Comparison of ENCODE assay signal across 2 cellular contexts in the genomic region with DNA sequence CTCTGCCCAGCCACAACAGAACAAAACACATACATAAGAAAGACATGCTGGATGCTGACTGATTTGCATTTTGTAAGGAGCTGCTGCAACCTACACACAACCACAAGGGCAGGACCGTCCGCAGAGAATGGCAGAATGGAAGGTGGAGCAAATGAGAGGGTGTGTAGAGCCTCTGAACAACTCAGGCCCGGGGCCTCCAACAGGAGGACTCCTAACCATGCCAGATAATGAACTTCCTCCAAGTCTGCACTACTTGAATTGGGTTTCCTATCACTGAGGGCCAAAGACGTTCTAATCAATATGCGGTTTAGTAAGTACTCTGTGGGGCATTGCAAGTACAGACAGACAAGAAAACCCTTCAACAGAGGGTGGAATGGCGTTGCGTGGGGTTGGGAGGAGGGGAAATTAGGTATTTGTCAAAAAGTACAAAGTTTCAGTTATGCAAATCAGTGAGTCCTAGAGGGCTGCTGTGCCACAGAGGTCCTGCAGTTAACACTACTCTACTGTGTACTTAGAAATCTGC.
TF ChIP-seq lines count a peak whose summit lies in the region.

No MANE protein-coding gene starts in this region.

TF ChIP-seq in SK-N-SH treated with all-trans-retinoic acid at 6 μM for 48 hours, 23 proteins besides CTCF, POLR2A, EP300 and RAD21:
- TF ChIP-seq TOX (CRISPR knock-in tag; IDR thresholded peaks at IDR 0.05; ENCODE audit: borderline replicate concordance) (no peak), ISL1 (CRISPR knock-in tag; IDR thresholded peaks at IDR 0.05) (no peak), GLIS3 (CRISPR knock-in tag; IDR thresholded peaks at IDR 0.05) (no peak), RARB (CRISPR knock-in tag; IDR thresholded peaks at IDR 0.05) (no peak), ZNF70 (CRISPR knock-in tag; IDR thresholded peaks at IDR 0.05) (no peak), ZNF8 (CRISPR knock-in tag; IDR thresholded peaks at IDR 0.05) (no peak), CSDC2 (CRISPR knock-in tag; IDR thresholded peaks at IDR 0.05) (no peak), BACH2 (CRISPR knock-in tag; IDR thresholded peaks at IDR 0.05; ENCODE audit: borderline replicate concordance) (no peak), ZNF565 (CRISPR knock-in tag; conservative IDR thresholded peaks at IDR 0.05; ENCODE audit: low read depth) (no peak)
- TF ChIP-seq, protein P1, sequence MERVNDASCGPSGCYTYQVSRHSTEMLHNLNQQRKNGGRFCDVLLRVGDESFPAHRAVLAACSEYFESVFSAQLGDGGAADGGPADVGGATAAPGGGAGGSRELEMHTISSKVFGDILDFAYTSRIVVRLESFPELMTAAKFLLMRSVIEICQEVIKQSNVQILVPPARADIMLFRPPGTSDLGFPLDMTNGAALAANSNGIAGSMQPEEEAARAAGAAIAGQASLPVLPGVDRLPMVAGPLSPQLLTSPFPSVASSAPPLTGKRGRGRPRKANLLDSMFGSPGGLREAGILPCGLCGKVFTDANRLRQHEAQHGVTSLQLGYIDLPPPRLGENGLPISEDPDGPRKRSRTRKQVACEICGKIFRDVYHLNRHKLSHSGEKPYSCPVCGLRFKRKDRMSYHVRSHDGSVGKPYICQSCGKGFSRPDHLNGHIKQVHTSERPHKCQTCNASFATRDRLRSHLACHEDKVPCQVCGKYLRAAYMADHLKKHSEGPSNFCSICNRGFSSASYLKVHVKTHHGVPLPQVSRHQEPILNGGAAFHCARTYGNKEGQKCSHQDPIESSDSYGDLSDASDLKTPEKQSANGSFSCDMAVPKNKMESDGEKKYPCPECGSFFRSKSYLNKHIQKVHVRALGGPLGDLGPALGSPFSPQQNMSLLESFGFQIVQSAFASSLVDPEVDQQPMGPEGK (CRISPR knock-in tag; IDR thresholded peaks at IDR 0.05; ENCODE audit: borderline replicate concordance), result no peak
- TF ChIP-seq, protein P2, sequence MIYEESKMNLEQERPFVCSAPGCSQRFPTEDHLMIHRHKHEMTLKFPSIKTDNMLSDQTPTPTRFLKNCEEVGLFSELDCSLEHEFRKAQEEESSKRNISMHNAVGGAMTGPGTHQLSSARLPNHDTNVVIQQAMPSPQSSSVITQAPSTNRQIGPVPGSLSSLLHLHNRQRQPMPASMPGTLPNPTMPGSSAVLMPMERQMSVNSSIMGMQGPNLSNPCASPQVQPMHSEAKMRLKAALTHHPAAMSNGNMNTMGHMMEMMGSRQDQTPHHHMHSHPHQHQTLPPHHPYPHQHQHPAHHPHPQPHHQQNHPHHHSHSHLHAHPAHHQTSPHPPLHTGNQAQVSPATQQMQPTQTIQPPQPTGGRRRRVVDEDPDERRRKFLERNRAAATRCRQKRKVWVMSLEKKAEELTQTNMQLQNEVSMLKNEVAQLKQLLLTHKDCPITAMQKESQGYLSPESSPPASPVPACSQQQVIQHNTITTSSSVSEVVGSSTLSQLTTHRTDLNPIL (CRISPR knock-in tag; IDR thresholded peaks at IDR 0.05; ENCODE audit: low read depth), result no peak

TF ChIP-seq in SK-N-SH, 30 proteins besides CTCF, POLR2A, EP300 and RAD21:
- no peak for TF ChIP-seq TAF1 (IDR thresholded peaks at IDR 0.05; ENCODE audit: borderline replicate concordance, low read depth, low read length)
- no peak for TF ChIP-seq NFIC (IDR thresholded peaks at IDR 0.05; ENCODE audit: borderline replicate concordance)
- TF ChIP-seq JUND (IDR thresholded peaks at IDR 0.05), result no peak
- no peak for TF ChIP-seq FOXM1 (IDR thresholded peaks at IDR 0.05; ENCODE audit: low read depth)
- TF ChIP-seq MEF2A (IDR thresholded peaks at IDR 0.05; ENCODE audit: borderline replicate concordance, low read depth), result no peak
- TF ChIP-seq GABPA (IDR thresholded peaks at IDR 0.05; ENCODE audit: low read depth), result no peak
- TF ChIP-seq, protein P3, sequence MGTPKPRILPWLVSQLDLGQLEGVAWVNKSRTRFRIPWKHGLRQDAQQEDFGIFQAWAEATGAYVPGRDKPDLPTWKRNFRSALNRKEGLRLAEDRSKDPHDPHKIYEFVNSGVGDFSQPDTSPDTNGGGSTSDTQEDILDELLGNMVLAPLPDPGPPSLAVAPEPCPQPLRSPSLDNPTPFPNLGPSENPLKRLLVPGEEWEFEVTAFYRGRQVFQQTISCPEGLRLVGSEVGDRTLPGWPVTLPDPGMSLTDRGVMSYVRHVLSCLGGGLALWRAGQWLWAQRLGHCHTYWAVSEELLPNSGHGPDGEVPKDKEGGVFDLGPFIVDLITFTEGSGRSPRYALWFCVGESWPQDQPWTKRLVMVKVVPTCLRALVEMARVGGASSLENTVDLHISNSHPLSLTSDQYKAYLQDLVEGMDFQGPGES (IDR thresholded peaks at IDR 0.05; ENCODE audit: low read depth, low read length), result no peak
- TF ChIP-seq, protein P4, sequence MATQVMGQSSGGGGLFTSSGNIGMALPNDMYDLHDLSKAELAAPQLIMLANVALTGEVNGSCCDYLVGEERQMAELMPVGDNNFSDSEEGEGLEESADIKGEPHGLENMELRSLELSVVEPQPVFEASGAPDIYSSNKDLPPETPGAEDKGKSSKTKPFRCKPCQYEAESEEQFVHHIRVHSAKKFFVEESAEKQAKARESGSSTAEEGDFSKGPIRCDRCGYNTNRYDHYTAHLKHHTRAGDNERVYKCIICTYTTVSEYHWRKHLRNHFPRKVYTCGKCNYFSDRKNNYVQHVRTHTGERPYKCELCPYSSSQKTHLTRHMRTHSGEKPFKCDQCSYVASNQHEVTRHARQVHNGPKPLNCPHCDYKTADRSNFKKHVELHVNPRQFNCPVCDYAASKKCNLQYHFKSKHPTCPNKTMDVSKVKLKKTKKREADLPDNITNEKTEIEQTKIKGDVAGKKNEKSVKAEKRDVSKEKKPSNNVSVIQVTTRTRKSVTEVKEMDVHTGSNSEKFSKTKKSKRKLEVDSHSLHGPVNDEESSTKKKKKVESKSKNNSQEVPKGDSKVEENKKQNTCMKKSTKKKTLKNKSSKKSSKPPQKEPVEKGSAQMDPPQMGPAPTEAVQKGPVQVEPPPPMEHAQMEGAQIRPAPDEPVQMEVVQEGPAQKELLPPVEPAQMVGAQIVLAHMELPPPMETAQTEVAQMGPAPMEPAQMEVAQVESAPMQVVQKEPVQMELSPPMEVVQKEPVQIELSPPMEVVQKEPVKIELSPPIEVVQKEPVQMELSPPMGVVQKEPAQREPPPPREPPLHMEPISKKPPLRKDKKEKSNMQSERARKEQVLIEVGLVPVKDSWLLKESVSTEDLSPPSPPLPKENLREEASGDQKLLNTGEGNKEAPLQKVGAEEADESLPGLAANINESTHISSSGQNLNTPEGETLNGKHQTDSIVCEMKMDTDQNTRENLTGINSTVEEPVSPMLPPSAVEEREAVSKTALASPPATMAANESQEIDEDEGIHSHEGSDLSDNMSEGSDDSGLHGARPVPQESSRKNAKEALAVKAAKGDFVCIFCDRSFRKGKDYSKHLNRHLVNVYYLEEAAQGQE (IDR thresholded peaks at IDR 0.05; ENCODE audit: low read depth, low read length), result no peak
- no peak for TF ChIP-seq GATA2 (CRISPR knock-in tag; IDR thresholded peaks at IDR 0.05)
- no peak for TF ChIP-seq RFX5 (IDR thresholded peaks at IDR 0.05; ENCODE audit: low read length)
- TF ChIP-seq, protein P5, sequence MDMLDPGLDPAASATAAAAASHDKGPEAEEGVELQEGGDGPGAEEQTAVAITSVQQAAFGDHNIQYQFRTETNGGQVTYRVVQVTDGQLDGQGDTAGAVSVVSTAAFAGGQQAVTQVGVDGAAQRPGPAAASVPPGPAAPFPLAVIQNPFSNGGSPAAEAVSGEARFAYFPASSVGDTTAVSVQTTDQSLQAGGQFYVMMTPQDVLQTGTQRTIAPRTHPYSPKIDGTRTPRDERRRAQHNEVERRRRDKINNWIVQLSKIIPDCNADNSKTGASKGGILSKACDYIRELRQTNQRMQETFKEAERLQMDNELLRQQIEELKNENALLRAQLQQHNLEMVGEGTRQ (IDR thresholded peaks at IDR 0.05; ENCODE audit: borderline replicate concordance, low read depth, low read length), result no peak
